14 cellular contexts compared by ENCODE assay signal in genomic region chr12:92400006-92400405, GRCh38.
A peak's percentile ranks its signal among the peaks of the same experiment; 100 is the strongest.
DNase-seq lines count a peak whose midpoint lies in the region; ATAC-seq and TF ChIP-seq lines count a peak whose summit lies in the region.
"Had no signal": no experiment of that assay in that cellular context is flagged by ENCODE, and none has a peak within 500 bp of the region (broad histone marks: within the 10 kb centered on the region; RNA-seq: fewer than 3 reads in every experiment).

No MANE protein-coding gene starts in this region.

- no peak for TF ChIP-seq CTCF in CD4-positive, alpha-beta T cell (IDR thresholded peaks at IDR 0.05)
- no peak for TF ChIP-seq CTCF in glutamatergic neuron (IDR thresholded peaks at IDR 0.05; ENCODE audit: partially characterized antibody, unreplicated experiment)

- H3K27ac ChIP-seq in CD4-positive, alpha-beta T cell (ENCODE audit: low read depth, low read length) = peak overlapping the region; percentile 80
- peak overlapping the region; percentile 78 for H3K27ac ChIP-seq in effector memory CD4-positive, alpha-beta T cell (ENCODE audit: insufficient read depth, low read length, poor library complexity, severe bottlenecking)
- H3K27ac ChIP-seq: left lung had no signal

- peaks cover 100% of the 10 kb centered on the region for H3K4me1 Mint-ChIP-seq in CD4-positive, alpha-beta T cell (ENCODE audit: low read depth)
- peaks cover 3% of the 10 kb centered on the region for H3K4me1 Mint-ChIP-seq in glutamatergic neuron (ENCODE audit: low read depth, unreplicated experiment)

- H3K27me3 Mint-ChIP-seq in CD4-positive, alpha-beta T cell = no peaks in the 10 kb centered on the region
- no peaks in the 10 kb centered on the region for H3K27me3 Mint-ChIP-seq in glutamatergic neuron (ENCODE audit: unreplicated experiment)

- H3K27ac Mint-ChIP-seq in CD4-positive, alpha-beta T cell = peak overlapping the region; percentile 95
- no peak overlapping the region for H3K27ac Mint-ChIP-seq in glutamatergic neuron (ENCODE audit: unreplicated experiment)

- no peak for DNase-seq in CD4-positive, alpha-beta T cell
- DNase-seq in effector memory CD4-positive, alpha-beta T cell = no peak
- DNase-seq in cortex of kidney (lab: John Stamatoyannopoulos, UW) (no peak), glutamatergic neuron (no peak)
- DNase-seq: activated effector memory CD4-positive, alpha-beta T cell treated with Interleukin-2 at 50 U/mL for 16 hours; BE2C; foreskin melanocyte; left lung; NCI-H1092 treated with DMSO at 0.1 percent for 48 hours; trophoblast cell had no signal

- POLR2A ChIA-PET in CD4-positive, alpha-beta T cell (lab: Charles Lee) = interaction anchor here (1.3 to 5.2 kb wide), 4 partner anchors 31 to 256 kb away, joined by 3 to 184 read pairs (median 25); partner anchors contain the start of gene BTG1

- intact Hi-C loops in CD4-positive, alpha-beta T cell (cut with DNase I, micrococcal nuclease) = loop anchor here (5.0 kb wide), 2 partner anchors 253 to 523 kb away; partner anchors contain the start of gene BTG1 (in 1 of the 2)

- H3K4me3 ChIP-seq in effector memory CD4-positive, alpha-beta T cell (ENCODE audit: insufficient read depth, low read depth, low read length, poor library complexity, severe bottlenecking) = peak overlapping the region; percentile 1
- H3K4me3 ChIP-seq: left lung had no signal

- peaks cover 6% of the 10 kb centered on the region for H3K36me3 Mint-ChIP-seq in CD4-positive, alpha-beta T cell (ENCODE audit: low read depth)
- peaks cover 5% of the 10 kb centered on the region for H3K36me3 Mint-ChIP-seq in glutamatergic neuron (ENCODE audit: unreplicated experiment)

- H3K4me1 ChIP-seq in effector memory CD4-positive, alpha-beta T cell (ENCODE audit: control insufficient read depth, insufficient read depth, low read length, poor library complexity, severe bottlenecking) = peaks cover 77% of the 10 kb centered on the region
- H3K4me1 ChIP-seq: BE2C, left lung had no signal

- H3K27me3 ChIP-seq in CD4-positive, alpha-beta T cell (ENCODE audit: control insufficient read depth, insufficient read depth, low read length) = no peaks in the 10 kb centered on the region
- no peaks in the 10 kb centered on the region for H3K27me3 ChIP-seq in effector memory CD4-positive, alpha-beta T cell (replicated peaks; ENCODE audit: control insufficient read depth, insufficient read depth, low read length, poor library complexity, severe bottlenecking)
- H3K27me3 ChIP-seq: BE2C, left lung had no signal

- no peaks in the 10 kb centered on the region for H3K9me3 ChIP-seq in CD4-positive, alpha-beta T cell (ENCODE audit: control insufficient read depth, low read length)
- H3K9me3 ChIP-seq in effector memory CD4-positive, alpha-beta T cell (ENCODE audit: control insufficient read depth, low read length) = no peaks in the 10 kb centered on the region
- H3K9me3 ChIP-seq: BE2C, left lung had no signal

- H3K36me3 ChIP-seq in effector memory CD4-positive, alpha-beta T cell (ENCODE audit: control insufficient read depth, insufficient read depth, low read length) = no peaks in the 10 kb centered on the region
- H3K36me3 ChIP-seq: BE2C, left lung had no signal

- CTCF ChIA-PET in CD4-positive, alpha-beta T cell (lab: Charles Lee) = no interaction called here

- peaks cover 8% of the 10 kb centered on the region for H3K9me3 Mint-ChIP-seq in CD4-positive, alpha-beta T cell
- H3K9me3 Mint-ChIP-seq in glutamatergic neuron (ENCODE audit: unreplicated experiment) = peaks cover 2% of the 10 kb centered on the region

- peak overlapping the region; percentile 44 for H3K4me3 Mint-ChIP-seq in CD4-positive, alpha-beta T cell
- H3K4me3 Mint-ChIP-seq in glutamatergic neuron (ENCODE audit: unreplicated experiment) = no peak overlapping the region

- ATAC-seq in CD4-positive, alpha-beta T cell (ENCODE audit: poor library complexity) = no peak
- ATAC-seq in GM19351 (IDR thresholded peaks at IDR 0.05; ENCODE audit: unreplicated experiment) (peak; percentile 31), HG03432 (IDR thresholded peaks at IDR 0.05; ENCODE audit: unreplicated experiment) (peak; percentile 28), HG02970 (IDR thresholded peaks at IDR 0.05; ENCODE audit: low FRiP score, unreplicated experiment) (no peak), HG03469 (IDR thresholded peaks at IDR 0.05; ENCODE audit: unreplicated experiment) (no peak)
- ATAC-seq: left lung had no signal

Comparison
In these comparisons a context has a peak if more than half of its experiments do, and no peak if none do; other contexts are left out.
1. ATAC-seq: peak in GM19351 (single experiment) and HG03432 (single experiment); none in CD4-positive, alpha-beta T cell (single experiment), HG02970 (single experiment) and HG03469 (single experiment).